Comparison of ENCODE assay signal across 12 cellular contexts in the genomic region with DNA sequence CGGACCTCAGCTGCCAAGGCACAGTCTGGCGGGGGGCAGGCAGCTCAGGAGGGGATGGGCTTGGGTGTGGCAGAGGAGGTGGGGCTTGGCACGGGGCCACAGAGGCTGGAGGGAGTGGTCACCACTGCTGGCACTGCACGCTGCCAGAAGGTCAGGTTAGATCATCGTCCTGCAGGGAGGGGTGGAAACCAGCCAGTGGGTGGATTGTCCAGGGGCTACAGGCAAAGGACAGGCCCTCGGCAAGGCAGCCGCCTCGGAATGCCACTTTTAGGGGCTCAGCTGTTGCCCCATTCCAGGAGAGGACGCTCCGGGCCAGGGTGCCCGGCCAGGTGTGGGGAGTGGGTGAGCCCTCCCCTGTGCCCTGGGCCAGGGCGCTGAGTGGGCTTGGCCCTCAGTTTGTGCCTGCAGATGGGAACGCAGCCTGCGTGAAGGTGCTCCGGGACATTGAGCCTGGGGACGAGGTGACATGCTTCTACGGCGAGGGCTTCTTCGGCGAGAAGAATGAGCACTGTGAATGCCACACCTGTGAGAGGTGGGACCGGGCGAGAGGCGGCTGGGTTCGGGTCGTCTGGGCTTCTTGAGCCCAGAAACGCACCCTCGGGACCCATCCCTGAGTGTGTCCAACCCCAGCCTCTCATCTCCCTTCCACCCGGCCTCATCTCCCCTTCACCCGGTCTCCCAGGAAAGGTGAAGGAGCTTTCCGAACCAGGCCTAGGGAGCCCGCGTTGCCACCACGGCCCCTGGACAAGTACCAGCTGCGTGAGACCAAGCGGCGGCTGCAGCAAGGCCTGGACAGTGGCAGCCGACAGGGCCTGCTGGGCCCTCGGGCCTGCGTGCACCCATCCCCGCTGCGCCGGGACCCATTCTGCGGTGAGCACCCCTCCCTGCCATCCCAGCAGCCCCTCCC. TPM values are rescaled to one million over a fixed set of nuclear protein-coding genes. Genes with fewer than 3 reads are reported as not detected.
A peak's percentile ranks its signal among the peaks of the same experiment; 100 is the strongest.
DNase-seq lines count a peak whose midpoint lies in the region; ATAC-seq, FAIRE-seq and TF ChIP-seq lines count a peak whose summit lies in the region.
"Had no signal": no experiment of that assay in that cellular context is flagged by ENCODE, and none has a peak within 500 bp of the region (broad histone marks: within the 10 kb centered on the region; RNA-seq: fewer than 3 reads in every experiment).

No MANE protein-coding gene starts in this region.

- peak overlapping the region; percentile 1 for H2BK12ac ChIP-seq in neuronal stem cell (ENCODE audit: low read length)

- BruUV-seq in Calu3 (replicated peaks; lab: Mats Ljungman, UMichigan): no TSS peak

- H2AFZ ChIP-seq in neuronal stem cell (ENCODE audit: low read length) (no peak overlapping the region), neural progenitor cell (replicated peaks) (no peak overlapping the region)

- H3K14ac ChIP-seq in neuronal stem cell (ENCODE audit: low read length): no peak overlapping the region

- intact Hi-C loops in Calu3 (cut with micrococcal nuclease; ENCODE audit: unreplicated experiment) (no loop called here), head of caudate nucleus (cut with DNase I) (no loop called here)

- ATAC-seq in HG02610 (IDR thresholded peaks at IDR 0.05; ENCODE audit: unreplicated experiment): no peak

- CTCF ChIA-PET in Calu3 (lab: Charles Lee): interaction anchor here (0.7 kb wide), 1 partner anchor 74 kb away, joined by 4 read pairs; no protein-coding TSS in a partner anchor

- peak overlapping the region; percentile 64 for H3K18ac ChIP-seq in neuronal stem cell (ENCODE audit: low read length)

- peak overlapping the region; percentile 65 for H3K23ac ChIP-seq in neuronal stem cell (ENCODE audit: low read depth, low read length, poor library complexity)

- no peak overlapping the region for H3K4me2 ChIP-seq in neuronal stem cell (ENCODE audit: insufficient read depth, low read length, poor library complexity, severe bottlenecking)
- H3K4me2 ChIP-seq in neural progenitor cell: no peak overlapping the region

- H2AK5ac ChIP-seq in neuronal stem cell (ENCODE audit: low read depth, low read length): no peak overlapping the region

- H3K4me1 Mint-ChIP-seq in Calu3 (ENCODE audit: low read depth, unreplicated experiment) (peaks cover 29% of the 10 kb centered on the region), endodermal cell (peaks cover 16% of the 10 kb centered on the region), neural progenitor cell (peaks cover 33% of the 10 kb centered on the region)

- H3K27me3 Mint-ChIP-seq in Calu3 (ENCODE audit: unreplicated experiment) (peaks cover 4% of the 10 kb centered on the region), endodermal cell (ENCODE audit: insufficient read depth) (peaks cover 8% of the 10 kb centered on the region), neural progenitor cell (ENCODE audit: insufficient read depth, low read depth) (peaks cover 5% of the 10 kb centered on the region)

- no peak overlapping the region for H4K8ac ChIP-seq in neuronal stem cell (ENCODE audit: low read depth, low read length)

- no peak overlapping the region for H4K91ac ChIP-seq in neuronal stem cell (ENCODE audit: low read depth, low read length, poor library complexity)

- H2BK120ac ChIP-seq in neuronal stem cell (ENCODE audit: low read depth, low read length): no peak overlapping the region

- H3K4me3 Mint-ChIP-seq in Calu3 (ENCODE audit: low read depth, unreplicated experiment): no peak overlapping the region
- no peak overlapping the region for H3K4me3 Mint-ChIP-seq in endodermal cell
- H3K4me3 Mint-ChIP-seq in neural progenitor cell: no peak overlapping the region

- H3K4me3 ChIP-seq in endodermal cell (ENCODE audit: low read length) (no peak overlapping the region), neuronal stem cell (ENCODE audit: low read length in 2 of 2) (no peak overlapping the region), neural progenitor cell (no peak overlapping the region)
- H3K4me3 ChIP-seq: BLaER1 treated with 17β-estradiol and CSF1 and Interleukin-3, amounts not matched to agents 10 nM and 100 nM had no signal

- H3K4ac ChIP-seq in neuronal stem cell (ENCODE audit: low read length): no peak overlapping the region

- H3K27ac ChIP-seq in endodermal cell (ENCODE audit: low read depth, low read length) (peak overlapping the region; percentile 16), neuronal stem cell (replicated peaks; ENCODE audit: low read length) (no peak overlapping the region), neural progenitor cell (no peak overlapping the region)
- H3K27ac ChIP-seq: HL-60, neutrophil had no signal

- FAIRE-seq in D721Med (lab: Jason Lieb, UNC): no peak

- H3K36me3 ChIP-seq in endodermal cell (ENCODE audit: control insufficient read depth, insufficient read depth, low read length) (peaks cover 47% of the 10 kb centered on the region), neuronal stem cell (replicated peaks in 1 of 2; ENCODE audit: control insufficient read depth in 2 of 2, insufficient read depth in 2 of 2, low read length in 2 of 2) (peaks cover 28 to 60% of the 10 kb centered on the region in 2 donors), neural progenitor cell (no peaks in the 10 kb centered on the region)

- peaks cover 37% of the 10 kb centered on the region for H3K36me3 Mint-ChIP-seq in Calu3 (ENCODE audit: insufficient read depth, unreplicated experiment)
- peaks cover 46% of the 10 kb centered on the region for H3K36me3 Mint-ChIP-seq in endodermal cell (ENCODE audit: low read depth)
- peaks cover 8% of the 10 kb centered on the region for H3K36me3 Mint-ChIP-seq in neural progenitor cell

- peaks cover 1% of the 10 kb centered on the region for H3K27me3 ChIP-seq in endodermal cell (ENCODE audit: control insufficient read depth, insufficient read depth, low read length, poor library complexity, severe bottlenecking)
- H3K27me3 ChIP-seq in neuronal stem cell (ENCODE audit: control insufficient read depth in 3 of 3, insufficient read depth in 3 of 3, low read depth in 1 of 3, low read length in 3 of 3): peaks cover 0 to 6% (median 0%) of the 10 kb centered on the region in 3 experiments
- H3K27me3 ChIP-seq in neural progenitor cell: peaks cover under 1% of the 10 kb centered on the region

- H3F3A ChIP-seq in neural progenitor cell (ENCODE audit: low read depth): peaks cover 28% of the 10 kb centered on the region

- peak; percentile 74 for DNase-seq in Calu3
- DNase-seq in NCI-H748 treated with DMSO at 0.1 percent for 48 hours (lab: John Stamatoyannopoulos, UW): peak; percentile 9
- DNase-seq in endodermal cell: peak; percentile 45
- DNase-seq in neuronal stem cell (ENCODE audit: low spot score): no peak
- no peak for DNase-seq in D721Med (ENCODE audit: insufficient read length, low spot score)
- no peak for DNase-seq in neural progenitor cell (ENCODE audit: low spot score)
- no peak for DNase-seq in head of caudate nucleus

- H3K4me1 ChIP-seq in endodermal cell (ENCODE audit: control insufficient read depth, insufficient read depth, low read length) (peaks cover 9% of the 10 kb centered on the region), neuronal stem cell (ENCODE audit: control insufficient read depth in 2 of 2, insufficient read depth in 1 of 2, low read depth in 1 of 2, low read length in 2 of 2) (peaks cover 24 to 27% of the 10 kb centered on the region in 2 donors), neural progenitor cell (peaks cover 29% of the 10 kb centered on the region)

- no peaks in the 10 kb centered on the region for H3K9me3 Mint-ChIP-seq in Calu3 (ENCODE audit: low read depth, unreplicated experiment)
- no peaks in the 10 kb centered on the region for H3K9me3 Mint-ChIP-seq in endodermal cell
- H3K9me3 Mint-ChIP-seq in neural progenitor cell: no peaks in the 10 kb centered on the region

- WGBS in endodermal cell (ENCODE audit: insufficient coverage in 1 of 2, insufficient read length in 1 of 2), 2 experiments: 91 to 92% methylated on average over 28 to 43 of the region's 43 CpGs
- WGBS in neuronal stem cell (ENCODE audit: extremely low coverage in 2 of 2, insufficient read length in 2 of 2, insufficient replicate concordance in 1 of 2), 2 donors: no CpG with 5 or more reads among the region's 43 CpGs

- H3K9ac ChIP-seq in endodermal cell (ENCODE audit: extremely low read depth, low read length, poor library complexity, severe bottlenecking): no peak overlapping the region
- no peak overlapping the region for H3K9ac ChIP-seq in neuronal stem cell (ENCODE audit: low read depth, low read length, poor library complexity)
- H3K9ac ChIP-seq in neural progenitor cell: no peak overlapping the region

- H3K27ac Mint-ChIP-seq in Calu3 (ENCODE audit: unreplicated experiment) (peak overlapping the region; percentile 17), endodermal cell (no peak overlapping the region), neural progenitor cell (no peak overlapping the region)

- H3K79me2 ChIP-seq in neural progenitor cell (ENCODE audit: low read depth): peaks cover 13% of the 10 kb centered on the region

- peak overlapping the region; percentile 29 for H2BK5ac ChIP-seq in neuronal stem cell (ENCODE audit: low read length)

- peaks cover 15% of the 10 kb centered on the region for H3K79me1 ChIP-seq in neuronal stem cell (ENCODE audit: low read depth, low read length)

- H3K9me3 ChIP-seq in endodermal cell (ENCODE audit: control insufficient read depth, low read length) (no peaks in the 10 kb centered on the region), neuronal stem cell (replicated peaks in 1 of 2; ENCODE audit: control insufficient read depth in 2 of 2, insufficient read depth in 1 of 2, low read depth in 1 of 2, low read length in 2 of 2) (peaks cover 0 to 2% of the 10 kb centered on the region in 2 donors), neural progenitor cell (ENCODE audit: low read depth) (no peaks in the 10 kb centered on the region)
- H3K9me3 ChIP-seq: BLaER1 treated with 17β-estradiol and CSF1 and Interleukin-3, amounts not matched to agents 10 nM and 100 nM; neutrophil had no signal

- TF ChIP-seq CTCF in Calu3 (IDR thresholded peaks at IDR 0.05; ENCODE audit: unreplicated experiment) (no peak), endodermal cell (conservative IDR thresholded peaks at IDR 0.05) (no peak), D721Med (IDR thresholded peaks at IDR 0.05; ENCODE audit: insufficient read depth, missing control alignments) (no peak), neural progenitor cell (IDR thresholded peaks at IDR 0.05) (no peak)

- H2BK15ac ChIP-seq in neuronal stem cell (ENCODE audit: low read length): no peak overlapping the region

- peaks cover 63% of the 10 kb centered on the region for H4K20me1 ChIP-seq in neural progenitor cell (ENCODE audit: low read depth)

RNA-seq across cellular contexts. Expression of a gene that starts 6.4 kb away (rescaled TPM):
- total RNA-seq in Calu3 (2022) (16.1 and 23.5 TPM in 2 replicates), endodermal cell (10 to 100 TPM; 73.1 to 80.6 TPM), neural progenitor cell (ENCODE audit: low replicate concordance) (21.1 and 73.7 TPM in 2 replicates)
- polyA plus RNA-seq in endodermal cell (2013, experiment 1 of 2): 40.1 TPM
- 36.0 TPM for polyA plus RNA-seq in endodermal cell (2013, experiment 2 of 2)
- polyA plus RNA-seq in neuronal stem cell (2013, experiment 1 of 2): 46.5 TPM
- 47.0 TPM for polyA plus RNA-seq in neuronal stem cell (2013, experiment 2 of 2)

RNA-seq across cellular contexts. Expression of a gene that starts 8.4 kb away (rescaled TPM):
- 1.4 and 3.4 TPM in 2 replicates for total RNA-seq in Calu3 (2022)
- under 1 TPM; 0.75 to 0.84 TPM for total RNA-seq in endodermal cell
- 2.0 TPM for polyA plus RNA-seq in endodermal cell (2013, experiment 1 of 2)
- 0.41 TPM for polyA plus RNA-seq in endodermal cell (2013, experiment 2 of 2)
- polyA plus RNA-seq in neuronal stem cell (2013, experiment 1 of 2): 0.81 TPM
- 0.71 TPM for polyA plus RNA-seq in neuronal stem cell (2013, experiment 2 of 2)
- 0.77 TPM in 1 of 2 replicates, not detected in the other for total RNA-seq in neural progenitor cell (ENCODE audit: low replicate concordance)
- total RNA-seq: NCI-H460 had no signal

RNA-seq across cellular contexts. Expression of a gene that starts 17.0 kb away (rescaled TPM):
- not detected in 2 replicates for total RNA-seq in Calu3 (2022)
- under 1 TPM; 0.09 to 0.11 TPM for total RNA-seq in endodermal cell
- 0.18 TPM for polyA plus RNA-seq in endodermal cell (2013, experiment 1 of 2)
- 0.33 TPM for polyA plus RNA-seq in endodermal cell (2013, experiment 2 of 2)
- polyA plus RNA-seq in neuronal stem cell (2013, experiment 1 of 2): 0.08 TPM
- polyA plus RNA-seq in neuronal stem cell (2013, experiment 2 of 2): 0.08 TPM
- total RNA-seq in neural progenitor cell (ENCODE audit: low replicate concordance): 0.09 TPM in 1 of 2 replicates, not detected in the other
- total RNA-seq: NCI-H460 had no signal

RNA-seq across cellular contexts. Expression of a gene that starts 20.9 kb away (rescaled TPM):
- total RNA-seq in Calu3 (2022) (0.73 TPM in 1 of 2 replicates, not detected in the other), endodermal cell (under 1 TPM; 0.73 to 0.95 TPM), neural progenitor cell (ENCODE audit: low replicate concordance) (0.62 TPM in 1 of 2 replicates, not detected in the other)
- polyA plus RNA-seq in endodermal cell (2013, experiment 1 of 2): not detected
- polyA plus RNA-seq in endodermal cell (2013, experiment 2 of 2): not detected
- polyA plus RNA-seq in neuronal stem cell (2013, experiment 1 of 2): not detected
- polyA plus RNA-seq in neuronal stem cell (2013, experiment 2 of 2): 0.04 TPM
- total RNA-seq: NCI-H460 had no signal

RNA-seq across cellular contexts. Expression of a gene that starts 24.2 kb away (rescaled TPM):
- total RNA-seq in Calu3 (2022): 0.97 and 1.3 TPM in 2 replicates
- total RNA-seq in endodermal cell: 1 to 10 TPM in 1 of 2 donors, under 1 TPM in 1; 0.91 to 1.7 TPM
- 6.0 TPM for polyA plus RNA-seq in endodermal cell (2013, experiment 1 of 2)
- polyA plus RNA-seq in endodermal cell (2013, experiment 2 of 2): 5.8 TPM
- polyA plus RNA-seq in neuronal stem cell (2013, experiment 1 of 2): 1.1 TPM
- 1.1 TPM for polyA plus RNA-seq in neuronal stem cell (2013, experiment 2 of 2)
- 0.06 and 0.62 TPM in 2 replicates for total RNA-seq in neural progenitor cell (ENCODE audit: low replicate concordance)

Comparison
In these comparisons a context has a peak if more than half of its experiments do, and no peak if none do; other contexts are left out.
1. DNase-seq: peak in Calu3 (single experiment), NCI-H748 treated with DMSO at 0.1 percent for 48 hours (single experiment) and endodermal cell (single experiment); none in neuronal stem cell (single experiment), D721Med (single experiment), neural progenitor cell (single experiment) and head of caudate nucleus (0 of 42).